In the genomic region with DNA sequence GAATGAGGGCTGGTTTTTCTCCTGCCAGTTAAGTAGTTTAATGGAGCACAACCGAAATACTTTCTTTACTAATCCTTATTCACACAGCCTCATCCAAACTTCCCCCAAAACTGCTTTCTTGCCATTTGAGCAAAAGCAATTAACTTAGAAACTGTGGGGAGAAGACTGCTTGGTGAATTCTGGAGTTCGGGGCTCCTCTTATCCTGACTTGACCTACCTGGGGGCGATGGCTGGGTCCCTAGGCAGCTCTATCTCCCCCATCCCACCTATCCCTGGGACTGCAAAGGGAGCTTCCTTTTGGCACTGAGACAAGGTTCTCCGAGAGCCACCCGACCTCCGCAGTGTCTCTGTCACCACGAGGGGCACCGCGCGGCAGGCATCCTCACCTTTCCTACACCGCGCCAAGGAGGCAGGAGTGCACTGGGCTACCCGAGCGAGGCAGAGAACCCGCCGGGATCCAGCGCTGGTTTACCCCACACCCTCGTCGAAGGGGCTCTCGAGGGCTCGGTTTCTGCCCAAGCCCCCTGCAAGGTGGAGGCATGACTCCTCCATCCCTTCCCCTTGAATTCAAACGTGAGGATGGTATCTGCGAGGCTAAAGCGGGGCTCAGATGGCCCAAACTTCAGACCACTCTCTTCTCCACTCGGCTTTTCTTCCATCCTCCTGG, we compare ENCODE assay signal across 7 cellular contexts. TPM values are rescaled to one million over a fixed set of nuclear protein-coding genes. Genes with fewer than 3 reads are reported as not detected.
DNase-seq lines count a peak whose midpoint lies in the region; ATAC-seq, FAIRE-seq and TF ChIP-seq lines count a peak whose summit lies in the region.

No MANE protein-coding gene starts in this region.

- DNase-seq in GM12892 (ENCODE audit: insufficient read length) = peak; percentile 25
- DNase-seq in T follicular helper cell (ENCODE audit: low read depth) = peak; percentile 27
- DNase-seq in body of pancreas = peak; percentile 43 to 59 (median 45)
- DNase-seq in kidney = peak; percentile 84
- DNase-seq in stimulated activated CD4-positive, alpha-beta T cell treated with anti-CD3 and anti-CD28 coated beads, Interleukin-1b, Interleukin-23, amount 100 ng/mL, for 4 hours (ENCODE audit: low read depth in 2 of 2) = peak; percentile 18 to 39

- FAIRE-seq in GM12892 (lab: Jason Lieb, UNC) (peak; percentile 50), kidney (lab: Jason Lieb, UNC) (no peak)

- H3K4me3 ChIP-seq in body of pancreas = peak overlapping the region; percentile 43 to 79
- H3K4me3 ChIP-seq in kidney (ENCODE audit: low read length in 2 of 2) = peak overlapping the region; percentile 84 to 89

- WGBS in body of pancreas, 2 donors = 1 to 2% methylated on average over 9 to 25 of the region's 25 CpGs

- H3K4me1 ChIP-seq in body of pancreas (peaks cover 40% of the 10 kb centered on the region), kidney (ENCODE audit: control insufficient read depth in 1 of 2, insufficient read depth in 1 of 2, low read depth in 1 of 2, low read length in 2 of 2) (peaks cover 10 to 12% of the 10 kb centered on the region in 2 donors)

- no peak for TF ChIP-seq POLR2A in GM12892 (IDR thresholded peaks at IDR 0.05; ENCODE audit: low read depth, low read length)
- no peak for TF ChIP-seq POLR2A in body of pancreas (IDR thresholded peaks at IDR 0.05)

- H3K36me3 ChIP-seq in body of pancreas (replicated peaks in 1 of 2; ENCODE audit: insufficient read depth in 1 of 2, low read depth in 2 of 2) (peaks cover 0 to under 1% of the 10 kb centered on the region in 2 donors), kidney (ENCODE audit: control insufficient read depth in 1 of 2, insufficient read depth in 2 of 2, low read length in 2 of 2) (peaks cover 1 to 11% of the 10 kb centered on the region in 2 donors)

- ATAC-seq in HG03159 (IDR thresholded peaks at IDR 0.05; ENCODE audit: unreplicated experiment) (peak; percentile 17), body of pancreas (no peak), HG03139 (IDR thresholded peaks at IDR 0.05; ENCODE audit: unreplicated experiment) (no peak)

- H3K27ac ChIP-seq in body of pancreas = peak overlapping the region; percentile 95 to 96 (median 95)
- peak overlapping the region; percentile 95 to 97 for H3K27ac ChIP-seq in kidney (ENCODE audit: low read depth in 2 of 2, low read length in 2 of 2)

- intact Hi-C loops in body of pancreas (cut with DNase I) (no loop called here), kidney (cut with DNase I) (no loop called here)

- no peaks in the 10 kb centered on the region for H3K9me3 ChIP-seq in body of pancreas
- no peaks in the 10 kb centered on the region for H3K9me3 ChIP-seq in kidney (ENCODE audit: control insufficient read depth in 1 of 2, low read length in 2 of 2)

- H3K9ac ChIP-seq in kidney (ENCODE audit: low read length in 2 of 2) = peak overlapping the region; percentile 89 to 92

- no peak for TF ChIP-seq CTCF in body of pancreas (IDR thresholded peaks at IDR 0.05)
- no peak for TF ChIP-seq CTCF in kidney (IDR thresholded peaks at IDR 0.05; ENCODE audit: borderline replicate concordance, extremely low read depth, insufficient read depth)

- H3K27me3 ChIP-seq in body of pancreas = no peaks in the 10 kb centered on the region

RNA-seq across cellular contexts. Expression of a gene that starts 0.7 kb away (rescaled TPM):
- polyA plus RNA-seq in GM12892 (2012; ENCODE audit: missing spikeins) = 24.2 TPM
- total RNA-seq in body of pancreas = 10 to 100 TPM; 11.2 to 17.1 TPM
- total RNA-seq in kidney = 29.1 TPM
- 28.6 TPM for polyA plus RNA-seq in kidney (ENCODE audit: insufficient read depth, low read depth, low replicate concordance)

RNA-seq across cellular contexts. Expression of a gene that starts 1.0 kb away (rescaled TPM):
- polyA plus RNA-seq in GM12892 (2012; ENCODE audit: missing spikeins) = 514 TPM
- total RNA-seq in body of pancreas = 100 to 1,000 TPM in 1 of 2 donors, 10 to 100 TPM in 1; 68.7 to 102 TPM
- total RNA-seq in kidney = 183 TPM
- 168 TPM for polyA plus RNA-seq in kidney (ENCODE audit: insufficient read depth, low read depth, low replicate concordance)

RNA-seq across cellular contexts. Expression of a gene that starts 30.5 kb away (rescaled TPM):
- 18.9 TPM for polyA plus RNA-seq in GM12892 (2012; ENCODE audit: missing spikeins)
- total RNA-seq in body of pancreas = 10 to 100 TPM; 49.3 to 54.1 TPM
- 36.4 TPM for total RNA-seq in kidney
- polyA plus RNA-seq in kidney (ENCODE audit: insufficient read depth, low read depth, low replicate concordance) = 127 TPM

RNA-seq across cellular contexts. Expression of a gene that starts 59.3 kb away (rescaled TPM):
- 0.36 TPM for polyA plus RNA-seq in GM12892 (2012; ENCODE audit: missing spikeins)
- total RNA-seq in body of pancreas (10 to 100 TPM; 30.0 to 42.8 TPM), kidney (7.8 TPM)
- polyA plus RNA-seq in kidney (ENCODE audit: insufficient read depth, low read depth, low replicate concordance) = 47.1 TPM

Comparison
In these comparisons a context has a peak if more than half of its experiments do, and no peak if none do; other contexts are left out.
1. DNase-seq: peak in every context shown above with its lines; median percentile 84 in kidney; 45 in body of pancreas; 28 in stimulated activated CD4-positive, alpha-beta T cell treated with anti-CD3 and anti-CD28 coated beads, Interleukin-1b, Interleukin-23, amount 100 ng/mL, for 4 hours; 27 in T follicular helper cell; 25 in GM12892.